Comparison of ENCODE assay signal across 9 cellular contexts in genomic region chr10:75043256-75044121, GRCh38.
A peak's percentile ranks its signal among the peaks of the same experiment; 100 is the strongest.
DNase-seq lines count a peak whose midpoint lies in the region; ATAC-seq lines count a peak whose summit lies in the region.
"Had no signal": no experiment of that assay in that cellular context is flagged by ENCODE, and none has a peak within 500 bp of the region (broad histone marks: within the 10 kb centered on the region; RNA-seq: fewer than 3 reads in every experiment).

No MANE protein-coding gene starts in this region.

- H3K36me3 ChIP-seq in HUES6 (ENCODE audit: control insufficient read depth, insufficient read depth, low read length) = no peaks in the 10 kb centered on the region
- no peaks in the 10 kb centered on the region for H3K36me3 ChIP-seq in iPS-15b (ENCODE audit: control insufficient read depth, insufficient read depth, low read length)

- DNase-seq in activated T-cell treated with anti-CD3 and anti-CD28 coated beads for 24 hours (ENCODE audit: low read depth) (peak; percentile 26), occipital lobe (lab: John Stamatoyannopoulos, UW) (no peak), anterior cingulate cortex (lab: John Stamatoyannopoulos, UW) (no peak), KBM-7 (no peak)
- DNase-seq in stimulated activated CD8-positive, alpha-beta memory T cell treated with anti-CD3 and anti-CD28 coated beads, Interleukin-4, amount 100 ng/mL, for 24 hours (ENCODE audit: low read depth) = peak; percentile 10

- H3K4me1 ChIP-seq in HUES6 (ENCODE audit: control insufficient read depth, insufficient read depth, low read length) = peaks cover 6% of the 10 kb centered on the region
- H3K4me1 ChIP-seq in iPS-15b (ENCODE audit: control insufficient read depth, insufficient read depth, low read length) = peaks cover 6% of the 10 kb centered on the region

- peaks cover 11% of the 10 kb centered on the region for H3K27me3 ChIP-seq in HUES6 (ENCODE audit: control insufficient read depth, insufficient read depth, low read length)
- H3K27me3 ChIP-seq in iPS-15b (ENCODE audit: control insufficient read depth, insufficient read depth, low read length) = peaks cover 18% of the 10 kb centered on the region

- no peak for ATAC-seq in GM18520 (IDR thresholded peaks at IDR 0.05; ENCODE audit: unreplicated experiment)

- H3K9ac ChIP-seq in HUES6 (ENCODE audit: low read length) (no peak overlapping the region), iPS-15b (ENCODE audit: low read depth, low read length) (peak overlapping the region; percentile 3)
- H3K9ac ChIP-seq: parathyroid adenoma had no signal

- H3K9me3 ChIP-seq in HUES6 (ENCODE audit: control insufficient read depth, insufficient read depth, low read depth, low read length) (no peaks in the 10 kb centered on the region), iPS-15b (ENCODE audit: control insufficient read depth, insufficient read depth, low read length) (no peaks in the 10 kb centered on the region)

- H3K4me3 ChIP-seq in HUES6 (ENCODE audit: low read depth, low read length) (peak overlapping the region; percentile 47; the same call in 1 of the 2 replicates), iPS-15b (ENCODE audit: low read depth, low read length) (peak overlapping the region; percentile 63)

- H3K27ac ChIP-seq in HUES6 (ENCODE audit: low read depth, low read length) = no peak overlapping the region
- H3K27ac ChIP-seq: parathyroid adenoma had no signal

- in situ Hi-C loops in KBM-7 (cut with MboI; ENCODE audit: low pct_unique_long_range_greater_than_20kb, low sequenced_read_pairs) = no loop called here

Comparison
In these comparisons a context has a peak if more than half of its experiments do, and no peak if none do; other contexts are left out.
1. DNase-seq: peak in activated T-cell treated with anti-CD3 and anti-CD28 coated beads for 24 hours (single experiment) and stimulated activated CD8-positive, alpha-beta memory T cell treated with anti-CD3 and anti-CD28 coated beads, Interleukin-4, amount 100 ng/mL, for 24 hours (single experiment); none in occipital lobe (single experiment), anterior cingulate cortex (0 of 58) and KBM-7 (single experiment).